ENCODE assay signal across 33 cellular contexts in genomic region chr5:37090123-37090726, GRCh38.
DNase-seq lines count a peak whose midpoint lies in the region; ATAC-seq, FAIRE-seq and TF ChIP-seq lines count a peak whose summit lies in the region.
"Had no signal": no experiment of that assay in that cellular context is flagged by ENCODE, and none has a peak within 500 bp of the region (broad histone marks: within the 10 kb centered on the region; RNA-seq: fewer than 3 reads in every experiment).

No MANE protein-coding gene starts in this region.

- H3K4me1 ChIP-seq in Caco-2 (peaks cover 59% of the 10 kb centered on the region), astrocyte (ENCODE audit: insufficient read depth, low read length) (peaks cover 4% of the 10 kb centered on the region), mesendoderm (ENCODE audit: control insufficient read depth, low read depth, low read length) (peaks cover 18% of the 10 kb centered on the region), smooth muscle cell (ENCODE audit: low read depth) (no peaks in the 10 kb centered on the region)
- H3K4me1 ChIP-seq: breast epithelium, psoas muscle, sigmoid colon, upper lobe of left lung had no signal

- H2BK15ac ChIP-seq in mesendoderm (replicated peaks; ENCODE audit: low read depth): no peak overlapping the region

- BruUV-seq in Caco-2 (replicated peaks; lab: Mats Ljungman, UMichigan): no TSS peak

- H2AFZ ChIP-seq in astrocyte (ENCODE audit: low read depth, low read length) (no peak overlapping the region), smooth muscle cell (ENCODE audit: low read depth) (no peak overlapping the region)
- H2AFZ ChIP-seq: PC-9 had no signal

- H3K36me3 Mint-ChIP-seq in Caco-2 (ENCODE audit: insufficient read depth, unreplicated experiment): peaks cover 45% of the 10 kb centered on the region
- peaks cover 7% of the 10 kb centered on the region for H3K36me3 Mint-ChIP-seq in astrocyte (ENCODE audit: low read depth, unreplicated experiment)
- H3K36me3 Mint-ChIP-seq: natural killer cell had no signal

- H3K4me3 Mint-ChIP-seq in Caco-2 (ENCODE audit: unreplicated experiment) (peak overlapping the region; percentile 30), astrocyte (ENCODE audit: unreplicated experiment) (no peak overlapping the region)
- H3K4me3 Mint-ChIP-seq: natural killer cell; stimulated activated memory B cell treated with anti-CD40 and anti-IgM and Interleukin-4, amounts not matched to agents 10 μg/mL and 1 μg/mL and 100 μg/mL, for 72 hours had no signal

- H3K79me2 ChIP-seq in astrocyte (ENCODE audit: insufficient read depth, low read length) (no peaks in the 10 kb centered on the region), mesendoderm (ENCODE audit: control insufficient read depth, insufficient read depth, low read length) (no peaks in the 10 kb centered on the region), smooth muscle cell (ENCODE audit: low read depth) (no peaks in the 10 kb centered on the region)

- TF ChIP-seq CTCF in Caco-2 (IDR thresholded peaks at IDR 0.05; ENCODE audit: insufficient read depth in 1 of 2, low read depth in 1 of 2, low read length in 1 of 2, severe bottlenecking in 1 of 2, unreplicated experiment in 1 of 2) (no peak), astrocyte (IDR thresholded peaks at IDR 0.05; ENCODE audit: insufficient read depth, low read depth, low read length) (no peak), smooth muscle cell (IDR thresholded peaks at IDR 0.05; ENCODE audit: borderline replicate concordance, insufficient read depth, poor library complexity, severe bottlenecking) (no peak)

- no peaks in the 10 kb centered on the region for H3K27me3 ChIP-seq in Caco-2 (replicated peaks; ENCODE audit: control insufficient read depth, insufficient read depth, low read length)
- no peaks in the 10 kb centered on the region for H3K27me3 ChIP-seq in astrocyte (ENCODE audit: insufficient read depth, low read length)
- H3K27me3 ChIP-seq in mesendoderm (ENCODE audit: insufficient read depth, low read length, poor library complexity): peaks cover 3% of the 10 kb centered on the region
- H3K27me3 ChIP-seq in smooth muscle cell (ENCODE audit: low read depth): no peaks in the 10 kb centered on the region
- no peaks in the 10 kb centered on the region for H3K27me3 ChIP-seq in MG63
- H3K27me3 ChIP-seq: breast epithelium, sigmoid colon, upper lobe of left lung had no signal

- intact Hi-C loops in Caco-2 (cut with micrococcal nuclease; ENCODE audit: unreplicated experiment): loop anchor here (1.0 kb wide), 1 partner anchor 88 kb away; no protein-coding TSS in a partner anchor

- H3K56ac ChIP-seq in mesendoderm (ENCODE audit: low read length): no peak overlapping the region

- no peak overlapping the region for H2AK5ac ChIP-seq in mesendoderm (ENCODE audit: low read length)

- H3K27ac Mint-ChIP-seq in Caco-2 (ENCODE audit: unreplicated experiment) (peak overlapping the region; percentile 80), astrocyte (ENCODE audit: unreplicated experiment) (no peak overlapping the region)
- H3K27ac Mint-ChIP-seq: activated naive CD4-positive, alpha-beta T cell treated with anti-CD3 and anti-CD28 coated beads, Interleukin-2, amount 50 U/mL, for 72 hours; natural killer cell; stimulated activated memory B cell treated with anti-CD40 and anti-IgM and Interleukin-4, amounts not matched to agents 10 μg/mL and 1 μg/mL and 100 μg/mL, for 72 hours had no signal

- no peak overlapping the region for H3K18ac ChIP-seq in mesendoderm (ENCODE audit: low read length)

- no peak overlapping the region for H2BK120ac ChIP-seq in mesendoderm (ENCODE audit: low read depth, low read length)

- H3K36me3 ChIP-seq in Caco-2 (ENCODE audit: control insufficient read depth, insufficient read depth, low read length): no peaks in the 10 kb centered on the region; the same call in none of the 2 replicates
- no peaks in the 10 kb centered on the region for H3K36me3 ChIP-seq in astrocyte (ENCODE audit: insufficient read depth, low read length)
- H3K36me3 ChIP-seq in mesendoderm (ENCODE audit: control insufficient read depth, insufficient read depth, low read length): no peaks in the 10 kb centered on the region
- H3K36me3 ChIP-seq in smooth muscle cell (ENCODE audit: low read depth): no peaks in the 10 kb centered on the region
- no peaks in the 10 kb centered on the region for H3K36me3 ChIP-seq in MG63
- H3K36me3 ChIP-seq: breast epithelium, upper lobe of left lung had no signal

- no peak overlapping the region for H4K8ac ChIP-seq in mesendoderm (ENCODE audit: low read depth, low read length)

- CTCF ChIA-PET in Caco-2 (lab: Charles Lee): interaction anchor here (1.0 kb wide), 1 partner anchor 148 kb away, joined by 3 read pairs; no protein-coding TSS in a partner anchor

- H3K9ac ChIP-seq in astrocyte (ENCODE audit: low read length): no peak overlapping the region
- H3K9ac ChIP-seq in mesendoderm (ENCODE audit: low read length): no peak overlapping the region
- H3K9ac ChIP-seq in smooth muscle cell (ENCODE audit: low read depth): no peak overlapping the region

- ATAC-seq in GM21737 (IDR thresholded peaks at IDR 0.05; ENCODE audit: unreplicated experiment): no peak
- ATAC-seq in HG03039 (IDR thresholded peaks at IDR 0.05; ENCODE audit: unreplicated experiment): no peak
- ATAC-seq: activated naive CD4-positive, alpha-beta T cell treated with anti-CD3 and anti-CD28 coated beads, Interleukin-2, amount 50 U/mL, for 72 hours; HCT116; natural killer cell; psoas muscle; Right ventricle myocardium inferior; stimulated activated memory B cell treated with anti-CD40 and anti-IgM and Interleukin-4, amounts not matched to agents 10 μg/mL and 1 μg/mL and 100 μg/mL, for 72 hours had no signal

- no peaks in the 10 kb centered on the region for H3K79me1 ChIP-seq in mesendoderm (ENCODE audit: low read length)

- no CpG with 5 or more reads among the region's 7 CpGs for WGBS in mesendoderm (ENCODE audit: extremely low coverage, insufficient coverage, low lambda C conversion rate)
- 28% methylated on average over 7 of the region's 7 CpGs for WGBS in smooth muscle cell (ENCODE audit: low lambda C conversion rate)

- H3K27me3 Mint-ChIP-seq in Caco-2 (ENCODE audit: insufficient read depth, unreplicated experiment) (no peaks in the 10 kb centered on the region), astrocyte (ENCODE audit: low read depth, unreplicated experiment) (no peaks in the 10 kb centered on the region)
- H3K27me3 Mint-ChIP-seq: stimulated activated memory B cell treated with anti-CD40 and anti-IgM and Interleukin-4, amounts not matched to agents 10 μg/mL and 1 μg/mL and 100 μg/mL, for 72 hours had no signal

- no peaks in the 10 kb centered on the region for H4K20me1 ChIP-seq in astrocyte (ENCODE audit: insufficient read depth, low read length)
- H4K20me1 ChIP-seq in smooth muscle cell (ENCODE audit: low read depth): no peaks in the 10 kb centered on the region

- POLR2A ChIA-PET in Caco-2 (lab: Charles Lee): no interaction called here

- H3K4me2 ChIP-seq in astrocyte (ENCODE audit: low read length): no peak overlapping the region
- no peak overlapping the region for H3K4me2 ChIP-seq in mesendoderm (ENCODE audit: low read length)
- no peak overlapping the region for H3K4me2 ChIP-seq in smooth muscle cell
- H3K4me2 ChIP-seq: PC-9 had no signal

- H3K9me3 ChIP-seq in Caco-2: peaks cover 26% of the 10 kb centered on the region
- peaks cover 7% of the 10 kb centered on the region for H3K9me3 ChIP-seq in astrocyte (ENCODE audit: insufficient read depth, low read depth, low read length)
- H3K9me3 ChIP-seq in smooth muscle cell (replicated peaks; ENCODE audit: low read depth): no peaks in the 10 kb centered on the region
- no peaks in the 10 kb centered on the region for H3K9me3 ChIP-seq in MG63
- H3K9me3 ChIP-seq: breast epithelium, psoas muscle, sigmoid colon, upper lobe of left lung had no signal

- no peaks in the 10 kb centered on the region for H3F3A ChIP-seq in smooth muscle cell (ENCODE audit: low read depth)

- no peak overlapping the region for H3K4ac ChIP-seq in mesendoderm (ENCODE audit: low read depth, low read length)

- no peak for FAIRE-seq in astrocyte (lab: Jason Lieb, UNC)
- FAIRE-seq: colon, keratinocyte had no signal

- no peak overlapping the region for H3K23ac ChIP-seq in mesendoderm (ENCODE audit: low read length)

- no peak overlapping the region for H4K5ac ChIP-seq in mesendoderm (ENCODE audit: low read length)

- H2BK5ac ChIP-seq in mesendoderm (ENCODE audit: low read length): no peak overlapping the region

- H3K9me3 Mint-ChIP-seq in Caco-2 (ENCODE audit: unreplicated experiment): peaks cover 30% of the 10 kb centered on the region
- H3K9me3 Mint-ChIP-seq in astrocyte (ENCODE audit: unreplicated experiment): no peaks in the 10 kb centered on the region
- H3K9me3 Mint-ChIP-seq: natural killer cell had no signal

- peak; percentile 78 for DNase-seq in Caco-2
- peak; percentile 51 for DNase-seq in OCI-M1 (lab: John Stamatoyannopoulos, UW)
- DNase-seq in astrocyte (ENCODE audit: low read depth): peak; percentile 20
- peak; percentile 90 for DNase-seq in mesendoderm
- no peak for DNase-seq in smooth muscle cell (lab: John Stamatoyannopoulos, UW; ENCODE audit: unreplicated experiment)
- DNase-seq in MG63: no peak
- DNase-seq: activated CD4-positive, alpha-beta T cell treated with anti-CD3 and anti-CD28 coated beads for 4 hours; activated effector memory CD4-positive, alpha-beta T cell treated with Interleukin-2 at 50 U/mL for 16 hours; DMS53; effector CD8-positive, alpha-beta T cell; head of caudate nucleus; KG1; natural killer cell; NCI-H2029 treated with DMSO at 0.1 percent for 48 hours; NCI-H2227 treated with DMSO at 0.1 percent for 48 hours; NCI-H69; occipital lobe; psoas muscle; sigmoid colon; stimulated activated CD4-positive, alpha-beta T cell treated with anti-CD3 and anti-CD28 coated beads, Interleukin-15, amount 100 ng/mL, for 24 hours; substantia nigra; T-helper 2 cell; upper lobe of left lung had no signal

- H3K27ac ChIP-seq in astrocyte (ENCODE audit: low read depth, low read length): no peak overlapping the region
- H3K27ac ChIP-seq in mesendoderm (ENCODE audit: low read depth, low read length): no peak overlapping the region
- no peak overlapping the region for H3K27ac ChIP-seq in smooth muscle cell (ENCODE audit: low read depth)
- H3K27ac ChIP-seq: breast epithelium, PC-9, psoas muscle, sigmoid colon, upper lobe of left lung had no signal

- H3K4me1 Mint-ChIP-seq in Caco-2 (ENCODE audit: low read depth, unreplicated experiment) (peaks cover 54% of the 10 kb centered on the region), astrocyte (ENCODE audit: low read depth, unreplicated experiment) (no peaks in the 10 kb centered on the region)
- H3K4me1 Mint-ChIP-seq: natural killer cell; stimulated activated memory B cell treated with anti-CD40 and anti-IgM and Interleukin-4, amounts not matched to agents 10 μg/mL and 1 μg/mL and 100 μg/mL, for 72 hours had no signal

- H3K4me3 ChIP-seq in Caco-2 (ENCODE audit: low read depth, low read length) (no peak overlapping the region), astrocyte (ENCODE audit: insufficient read depth, low read depth, low read length) (no peak overlapping the region), mesendoderm (ENCODE audit: low read length) (no peak overlapping the region), smooth muscle cell (no peak overlapping the region), MG63 (no peak overlapping the region)
- H3K4me3 ChIP-seq: breast epithelium, PC-9, psoas muscle, sigmoid colon, upper lobe of left lung had no signal

Comparison
In these comparisons a context has a peak if more than half of its experiments do, and no peak if none do; other contexts are left out.
1. DNase-seq: peak in Caco-2 (2 of 2), OCI-M1 (single experiment), astrocyte (single experiment) and mesendoderm (single experiment); none in smooth muscle cell (single experiment) and MG63 (single experiment).